ENCODE assay signal across 31 cellular contexts in genomic region chr4:137659431-137659830, GRCh38.
DNase-seq lines count a peak whose midpoint lies in the region; ATAC-seq and TF ChIP-seq lines count a peak whose summit lies in the region.
"Had no signal": no experiment of that assay in that cellular context is flagged by ENCODE, and none has a peak within 500 bp of the region (broad histone marks: within the 10 kb centered on the region; RNA-seq: fewer than 3 reads in every experiment).

No MANE protein-coding gene starts in this region.

- H3K4me2 ChIP-seq in SK-N-SH (no peak overlapping the region), osteoblast (ENCODE audit: insufficient read depth, low read length) (peak overlapping the region; percentile 37), mammary epithelial cell (ENCODE audit: insufficient read depth, low read depth, low read length) (no peak overlapping the region), H9 (ENCODE audit: insufficient read depth, insufficient read length, low read length) (no peak overlapping the region)
- H3K4me2 ChIP-seq: KMS-11 had no signal

- WGBS in SK-N-SH (ENCODE audit: low lambda C conversion rate) = 22% methylated on average over 1 of the region's 1 CpG
- WGBS in mammary epithelial cell (ENCODE audit: low coverage, missing lambda C conversion rate) = 0% methylated on average over 1 of the region's 1 CpG
- no CpG with 5 or more reads among the region's 1 CpG for WGBS in H9 (ENCODE audit: extremely low coverage, insufficient read length, low lambda C conversion rate)

- CTCF ChIA-PET in SK-N-SH (lab: Yijun Ruan, JAX) (interaction anchor here (0.7 kb wide), 1 partner anchor 68 kb away, joined by 3 read pairs; no protein-coding TSS in a partner anchor), mammary epithelial cell (lab: Charles Lee; ENCODE audit: low non-redundant PET) (no interaction called here)

- no peak overlapping the region for H4K8ac ChIP-seq in H9 (replicated peaks; ENCODE audit: insufficient read length, low read depth, low read length)

- no peak overlapping the region for H2BK15ac ChIP-seq in H9 (ENCODE audit: low read depth, low read length)

- dilution Hi-C loops in mammary epithelial cell (cut with HindIII; ENCODE audit: low sequenced_read_pairs) = no loop called here

- H3K79me2 ChIP-seq in SK-N-SH (ENCODE audit: insufficient read depth) (no peaks in the 10 kb centered on the region), osteoblast (ENCODE audit: insufficient read depth, low read length) (no peaks in the 10 kb centered on the region), mammary epithelial cell (ENCODE audit: insufficient read depth, low read length) (no peaks in the 10 kb centered on the region), H9 (ENCODE audit: insufficient read depth, low read length) (no peaks in the 10 kb centered on the region)
- H3K79me2 ChIP-seq: parathyroid adenoma had no signal

- no peak for TF ChIP-seq CTCF in SK-N-SH (IDR thresholded peaks at IDR 0.05)
- no peak for TF ChIP-seq CTCF in osteoblast (IDR thresholded peaks at IDR 0.05; ENCODE audit: extremely low read depth, low read depth, low read length)
- TF ChIP-seq CTCF in mammary epithelial cell (conservative IDR thresholded peaks at IDR 0.05 in 1 of 2, IDR thresholded peaks at IDR 0.05 in 1 of 2; ENCODE audit: extremely low read depth in 1 of 2, insufficient read depth in 1 of 2, low read depth in 1 of 2, low read length in 2 of 2) = no peak
- no peak for TF ChIP-seq CTCF in H9 (conservative IDR thresholded peaks at IDR 0.05)

- H3K4me3 ChIP-seq in SK-N-SH (ENCODE audit: low read depth in 2 of 2, low read length in 1 of 2) = no peak overlapping the region
- no peak overlapping the region for H3K4me3 ChIP-seq in osteoblast (ENCODE audit: insufficient read depth, low read length)
- H3K4me3 ChIP-seq in mammary epithelial cell (replicated peaks in 1 of 3; ENCODE audit: insufficient read depth in 1 of 3, low read depth in 2 of 3, low read length in 3 of 3) = no peak overlapping the region
- H3K4me3 ChIP-seq: colonic mucosa, right atrium auricular region, SJCRH30, upper lobe of right lung had no signal

- H3K79me1 ChIP-seq in H9 (ENCODE audit: insufficient read depth, low read depth, low read length, poor library complexity, severe bottlenecking) = no peaks in the 10 kb centered on the region

- peaks cover 8 to 18% of the 10 kb centered on the region in 2 experiments for H3K4me1 ChIP-seq in SK-N-SH (ENCODE audit: control insufficient read depth in 1 of 2, insufficient read depth in 2 of 2, low read depth in 1 of 2, low read length in 1 of 2)
- peaks cover 33% of the 10 kb centered on the region for H3K4me1 ChIP-seq in osteoblast (ENCODE audit: insufficient read depth, low read length)
- no peaks in the 10 kb centered on the region for H3K4me1 ChIP-seq in mammary epithelial cell (ENCODE audit: insufficient read depth, low read length)
- H3K4me1 ChIP-seq in H9 (ENCODE audit: insufficient read depth, low read length) = peaks cover 4% of the 10 kb centered on the region; the same call in 1 of the 2 replicates
- H3K4me1 ChIP-seq: colonic mucosa, parathyroid adenoma, right atrium auricular region, upper lobe of right lung had no signal

- no peak overlapping the region for H2BK5ac ChIP-seq in H9 (ENCODE audit: insufficient read length, low read length)

- H3K27me3 Mint-ChIP-seq in H9 (ENCODE audit: low read depth) = no peaks in the 10 kb centered on the region
- H3K27me3 Mint-ChIP-seq: activated B cell treated with CpG ODN at 0.5 μM for 24 hours; activated CD8-positive, alpha-beta memory T cell treated with anti-CD3 and anti-CD28 coated beads, Interleukin-2, amount 10 ng/mL, durations not matched to agents 7 days and 5 days; T-cell had no signal

- intact Hi-C loops in mammary epithelial cell (cut with micrococcal nuclease) = no loop called here

- no peak overlapping the region for H2BK20ac ChIP-seq in H9 (ENCODE audit: low read depth, low read length, poor library complexity, severe bottlenecking)

- H3K9me2 ChIP-seq in SK-N-SH = no peaks in the 10 kb centered on the region

- no peaks in the 10 kb centered on the region for H3K36me3 ChIP-seq in SK-N-SH (replicated peaks in 1 of 2; ENCODE audit: control insufficient read depth in 1 of 2, insufficient read depth in 2 of 2, low read length in 1 of 2)
- no peaks in the 10 kb centered on the region for H3K36me3 ChIP-seq in osteoblast (ENCODE audit: insufficient read depth, low read length)
- no peaks in the 10 kb centered on the region for H3K36me3 ChIP-seq in mammary epithelial cell (ENCODE audit: insufficient read depth, low read length)
- H3K36me3 ChIP-seq: colonic mucosa, right atrium auricular region, SJCRH30, upper lobe of right lung had no signal

- DNase-seq in AG20443 (ENCODE audit: low spot score) = peak; percentile 32
- DNase-seq in SK-N-SH = no peak
- DNase-seq in fibroblast of gingiva (ENCODE audit: low read depth) = peak; percentile 63
- no peak for DNase-seq in osteoblast (ENCODE audit: insufficient read length, low spot score, missing footprints)
- no peak for DNase-seq in mammary epithelial cell
- DNase-seq in H9 = no peak
- DNase-seq: activated B cell treated with CpG ODN at 0.5 μM for 24 hours; activated CD4-positive, alpha-beta T cell treated with anti-CD3 and anti-CD28 coated beads, Interleukin-2, amount 50 U/mL, for 1 hour; activated CD8-positive, alpha-beta memory T cell treated with anti-CD3 and anti-CD28 coated beads, Interleukin-2, amount 10 ng/mL, durations not matched to agents 7 days and 5 days; activated naive CD4-positive, alpha-beta T cell; activated T-cell treated with anti-CD3 and anti-CD28 coated beads, Interleukin-2, amount 50 U/mL, for 48 hours; colonic mucosa; effector CD8-positive, alpha-beta T cell; erythroblast; islet precursor cell; left ventricle myocardium superior; natural killer cell; NCI-H1417 treated with DMSO at 0.1 percent for 48 hours; NCI-H2081; NCI-H2227 treated with DMSO at 0.1 percent for 48 hours; NCI-H748 treated with DMSO at 0.1 percent for 48 hours; SJCRH30; stimulated activated CD4-positive, alpha-beta T cell treated with anti-CD3 and anti-CD28 coated beads, Interleukin-4, amount 100 ng/mL, for 1 hour; substantia nigra; T-cell; upper lobe of right lung had no signal

- in situ Hi-C loops in mammary epithelial cell (cut with MboI; ENCODE audit: low sequenced_read_pairs in 2 of 2) = no loop called here

- no TSS peak for BruUV-seq in mammary epithelial cell (replicated peaks; lab: Mats Ljungman, UMichigan)

- no peak overlapping the region for H3K18ac ChIP-seq in H9 (ENCODE audit: insufficient read length, low read depth, low read length)

- H2AFZ ChIP-seq in SK-N-SH (ENCODE audit: low read depth) (peak overlapping the region; percentile 32; the same call in 1 of the 2 replicates), osteoblast (ENCODE audit: low read length) (peak overlapping the region; percentile 5), mammary epithelial cell (ENCODE audit: low read depth, low read length) (no peak overlapping the region), H9 (ENCODE audit: low read length) (no peak overlapping the region)
- H2AFZ ChIP-seq: parathyroid adenoma had no signal

- no peak overlapping the region for H2AK5ac ChIP-seq in H9 (ENCODE audit: insufficient read length, low read length)

- H3K27me3 ChIP-seq in SK-N-SH (ENCODE audit: insufficient read depth) (no peaks in the 10 kb centered on the region), osteoblast (ENCODE audit: insufficient read depth, low read length) (no peaks in the 10 kb centered on the region), mammary epithelial cell (ENCODE audit: insufficient read depth, low read length) (no peaks in the 10 kb centered on the region), H9 (ENCODE audit: insufficient read depth, low read length) (no peaks in the 10 kb centered on the region)
- H3K27me3 ChIP-seq: colonic mucosa, right atrium auricular region, SJCRH30, upper lobe of right lung had no signal

- peaks cover 31% of the 10 kb centered on the region for H3F3A ChIP-seq in SK-N-SH (replicated peaks; ENCODE audit: insufficient read depth)

- H3K23me2 ChIP-seq in H9 (ENCODE audit: insufficient read length, low read depth, low read length, poor library complexity, severe bottlenecking) = no peaks in the 10 kb centered on the region

- no peak overlapping the region for H3T11ph ChIP-seq in H9 (ENCODE audit: low read length)

- TF ChIP-seq RAD21 in SK-N-SH (IDR thresholded peaks at IDR 0.05; ENCODE audit: low read length) = no peak

- H4K20me1 ChIP-seq in SK-N-SH (ENCODE audit: insufficient read depth) (no peaks in the 10 kb centered on the region), osteoblast (ENCODE audit: insufficient read depth, low read length) (no peaks in the 10 kb centered on the region), mammary epithelial cell (ENCODE audit: insufficient read depth, low read length) (no peaks in the 10 kb centered on the region), H9 (ENCODE audit: control insufficient read depth, insufficient read depth, insufficient read length) (no peaks in the 10 kb centered on the region)

- H3K4ac ChIP-seq in H9 (ENCODE audit: low read depth, low read length) = no peak overlapping the region

- H4K5ac ChIP-seq in H9 (ENCODE audit: insufficient read length, low read depth, low read length) = no peak overlapping the region

- TF ChIP-seq EP300 in SK-N-SH (IDR thresholded peaks at IDR 0.05; ENCODE audit: borderline replicate concordance in 1 of 2, low read depth in 1 of 2, low read length in 1 of 2) = no peak

- POLR2A ChIA-PET in SK-N-SH (lab: Yijun Ruan, JAX) = no interaction called here

- H3K4me3 Mint-ChIP-seq in H9 = no peak overlapping the region
- H3K4me3 Mint-ChIP-seq: activated B cell treated with CpG ODN at 0.5 μM for 24 hours; activated CD8-positive, alpha-beta memory T cell treated with anti-CD3 and anti-CD28 coated beads, Interleukin-2, amount 10 ng/mL, durations not matched to agents 7 days and 5 days; natural killer cell; T-cell had no signal

- H3K56ac ChIP-seq in H9 (ENCODE audit: insufficient read length, low read depth, low read length) = no peak overlapping the region

- peaks cover 13 to 18% of the 10 kb centered on the region in 2 experiments for H3K4me1 Mint-ChIP-seq in H9
- H3K4me1 Mint-ChIP-seq: activated B cell treated with CpG ODN at 0.5 μM for 24 hours; activated CD8-positive, alpha-beta memory T cell treated with anti-CD3 and anti-CD28 coated beads, Interleukin-2, amount 10 ng/mL, durations not matched to agents 7 days and 5 days; natural killer cell; T-cell had no signal

- H3K9ac ChIP-seq in SK-N-SH (peak overlapping the region; percentile 11; the same call in 1 of the 2 replicates), mammary epithelial cell (ENCODE audit: insufficient read depth, low read length) (no peak overlapping the region), H9 (ENCODE audit: extremely low read depth, insufficient read length, low read length) (no peak overlapping the region)
- H3K9ac ChIP-seq: KMS-11, parathyroid adenoma had no signal

- no peak overlapping the region for H3K14ac ChIP-seq in H9 (ENCODE audit: insufficient read depth, low read length)

- peaks cover 3 to 11% of the 10 kb centered on the region in 2 experiments; a peak in 4 of 5 replicates for H3K9me3 Mint-ChIP-seq in H9

- no peak overlapping the region for H3K23ac ChIP-seq in H9 (ENCODE audit: insufficient read length, low read depth, low read length)

- no peak overlapping the region for H2BK12ac ChIP-seq in H9 (ENCODE audit: insufficient read length, low read depth, low read length)

- H3K36me3 Mint-ChIP-seq in H9 (ENCODE audit: insufficient read depth in 1 of 3, low read depth in 3 of 3) = peaks cover 6 to 16% (median 13%) of the 10 kb centered on the region in 3 experiments; a peak in 6 of 7 replicates
- H3K36me3 Mint-ChIP-seq: activated CD8-positive, alpha-beta memory T cell treated with anti-CD3 and anti-CD28 coated beads, Interleukin-2, amount 10 ng/mL, durations not matched to agents 7 days and 5 days; natural killer cell; T-cell had no signal

- H3K27ac ChIP-seq in SK-N-SH (ENCODE audit: low read depth in 2 of 2, low read length in 1 of 2) (peak overlapping the region in 1 of 2 experiments; percentile 66; a peak in 3 of 4 replicates), osteoblast (ENCODE audit: low read depth, low read length) (peak overlapping the region; percentile 79), mammary epithelial cell (ENCODE audit: insufficient read depth, low read depth, low read length) (no peak overlapping the region), H9 (ENCODE audit: insufficient read length, low read depth, low read length) (no peak overlapping the region)
- H3K27ac ChIP-seq: colonic mucosa, KMS-11, parathyroid adenoma, right atrium auricular region, SJCRH30, upper lobe of right lung had no signal

- no peak overlapping the region for H4K91ac ChIP-seq in H9 (ENCODE audit: insufficient read length, low read depth, low read length)

- H3K9me3 ChIP-seq in SK-N-SH (no peaks in the 10 kb centered on the region), osteoblast (ENCODE audit: low read depth, low read length) (no peaks in the 10 kb centered on the region), mammary epithelial cell (replicated peaks; ENCODE audit: insufficient read depth, low read length) (no peaks in the 10 kb centered on the region), H9 (ENCODE audit: control insufficient read depth, low read depth, low read length) (peaks cover 9% of the 10 kb centered on the region)
- H3K9me3 ChIP-seq: colonic mucosa, right atrium auricular region, upper lobe of right lung had no signal

- no peak overlapping the region for H2BK120ac ChIP-seq in H9 (ENCODE audit: low read depth, low read length, poor library complexity, severe bottlenecking)

- ATAC-seq in GM18858 (IDR thresholded peaks at IDR 0.05; ENCODE audit: unreplicated experiment) = no peak
- ATAC-seq in HG03342 (IDR thresholded peaks at IDR 0.05; ENCODE audit: unreplicated experiment) = no peak
- ATAC-seq: activated CD8-positive, alpha-beta memory T cell treated with anti-CD3 and anti-CD28 coated beads, Interleukin-2, amount 10 ng/mL, durations not matched to agents 7 days and 5 days; left ventricle myocardium superior; natural killer cell; T-cell; upper lobe of right lung had no signal

- peak overlapping the region in 1 of 3 experiments; percentile 25; a peak in 2 of 7 replicates for H3K27ac Mint-ChIP-seq in H9
- H3K27ac Mint-ChIP-seq: activated B cell treated with CpG ODN at 0.5 μM for 24 hours; activated CD8-positive, alpha-beta memory T cell treated with anti-CD3 and anti-CD28 coated beads, Interleukin-2, amount 10 ng/mL, durations not matched to agents 7 days and 5 days; natural killer cell; T-cell had no signal

Comparison
In these comparisons a context has a peak if more than half of its experiments do, and no peak if none do; other contexts are left out.
1. DNase-seq: peak in AG20443 (single experiment) and fibroblast of gingiva (single experiment); none in SK-N-SH (single experiment), osteoblast (single experiment), mammary epithelial cell (single experiment) and H9 (single experiment).
2. H2AFZ ChIP-seq: peak in SK-N-SH (single experiment) and osteoblast (single experiment); none in mammary epithelial cell (single experiment) and H9 (single experiment).